8 cellular contexts compared by ENCODE assay signal in genomic region chr5:132776932-132777208, GRCh38. TPM values are rescaled to one million over a fixed set of nuclear protein-coding genes. Genes with fewer than 3 reads are reported as not detected.
DNase-seq lines count a peak whose midpoint lies in the region; ATAC-seq, FAIRE-seq and TF ChIP-seq lines count a peak whose summit lies in the region.
"Had no signal": no experiment of that assay in that cellular context is flagged by ENCODE, and none has a peak within 500 bp of the region (broad histone marks: within the 10 kb centered on the region; RNA-seq: fewer than 3 reads in every experiment).

No MANE protein-coding gene starts in this region.

- H3K9me1 ChIP-seq in K562 (ENCODE audit: control insufficient read depth, insufficient read depth, low read length): no peaks in the 10 kb centered on the region

- no TSS peak for BruUV-seq in K562 (replicated peaks; lab: Mats Ljungman, UMichigan)

- peak overlapping the region; percentile 58 for H3K4me3 ChIP-seq in K562
- peak overlapping the region; percentile 71 to 80 for H3K4me3 ChIP-seq in left lung
- peak overlapping the region; percentile 83 to 94 (median 88) for H3K4me3 ChIP-seq in transverse colon

- no peak for TF ChIP-seq CTCF in K562 (IDR thresholded peaks at IDR 0.05 in 2 of 3, conservative IDR thresholded peaks at IDR 0.05 in 1 of 3; ENCODE audit: insufficient read depth in 2 of 3, low read depth in 1 of 3, low read length in 3 of 3)
- no peak for TF ChIP-seq CTCF in left lung (IDR thresholded peaks at IDR 0.05)
- no peak for TF ChIP-seq CTCF in transverse colon (IDR thresholded peaks at IDR 0.05)

- no peak for FAIRE-seq in K562 (lab: Jason Lieb, UNC)

- intact Hi-C loops in K562 (cut with micrococcal nuclease) (no loop called here), left lung (cut with DNase I) (no loop called here), transverse colon (cut with DNase I; ENCODE audit: low total_unique reads) (no loop called here)

- in situ Hi-C loops in K562 (cut with MboI): no loop called here
- in situ Hi-C loops in transverse colon (cut with MboI; ENCODE audit: low pct_ligation_motif_present in 1 of 4, low pct_unique_long_range_greater_than_20kb in 1 of 4, low sequenced_read_pairs in 3 of 4): loop anchor here in 1 of 4 donors (25.0 kb wide), 1 partner anchor 390 kb away; no protein-coding TSS in a partner anchor

- CTCF ChIA-PET in K562 (lab: Yijun Ruan, JAX; ENCODE audit: low intra/inter-chr PET ratio): interaction anchor here (0.7 kb wide), 1 partner anchor 116 kb away, joined by 3 read pairs; no protein-coding TSS in a partner anchor

- no peak for TF ChIP-seq POLR2A in K562 (conservative IDR thresholded peaks at IDR 0.05)
- TF ChIP-seq POLR2A in transverse colon (IDR thresholded peaks at IDR 0.05): no peak

- peak; percentile 11 for ATAC-seq in HG03108 (IDR thresholded peaks at IDR 0.05; ENCODE audit: unreplicated experiment)
- peak; percentile 2; the same call in 2 of the 3 replicates for ATAC-seq in K562
- ATAC-seq in left lung: no peak
- ATAC-seq in GM21423 (IDR thresholded peaks at IDR 0.05; ENCODE audit: unreplicated experiment): no peak
- ATAC-seq in HG02678 (IDR thresholded peaks at IDR 0.05; ENCODE audit: unreplicated experiment): no peak

- POLR2A ChIA-PET in K562 (lab: Yijun Ruan, JAX): interaction anchor here (0.6 to 2.9 kb wide), 7 partner anchors 11 to 326 kb away, joined by 3 to 10 read pairs (median 6); no protein-coding TSS in a partner anchor

- H3K4me2 ChIP-seq in K562 (ENCODE audit: insufficient read depth, low read length): peak overlapping the region; percentile 88; the same call in 1 of the 2 replicates

- under 1% methylated on average over 15 of the region's 41 CpGs for WGBS in K562 (ENCODE audit: insufficient coverage, low coverage, missing lambda C conversion rate)
- 1% methylated on average over 14 of the region's 41 CpGs; no CpG with 5 or more reads in 1 of the 2 donors for WGBS in transverse colon (ENCODE audit: low coverage in 1 of 2), 2 donors

- H3K9me3 ChIP-seq in K562 (replicated peaks; ENCODE audit: control insufficient read depth, insufficient read depth, low read depth, low read length): no peaks in the 10 kb centered on the region
- no peaks in the 10 kb centered on the region for H3K9me3 ChIP-seq in left lung
- H3K9me3 ChIP-seq in transverse colon: no peaks in the 10 kb centered on the region

- no peak for TF ChIP-seq EP300 in K562 (IDR thresholded peaks at IDR 0.05; ENCODE audit: low read length)
- TF ChIP-seq EP300 in transverse colon (IDR thresholded peaks at IDR 0.05; ENCODE audit: low read depth): no peak

- peaks cover 27% of the 10 kb centered on the region; the same call in 2 of the 3 replicates for H3K36me3 ChIP-seq in K562 (ENCODE audit: control insufficient read depth, insufficient read depth, low read length)
- H3K36me3 ChIP-seq in left lung: no peaks in the 10 kb centered on the region
- no peaks in the 10 kb centered on the region for H3K36me3 ChIP-seq in transverse colon

- TF ChIP-seq RAD21 in K562 (CRISPR knock-in tag; conservative IDR thresholded peaks at IDR 0.05 in 1 of 2, IDR thresholded peaks at IDR 0.05 in 1 of 2): no peak

- H3K27ac ChIP-seq in K562 (ENCODE audit: extremely low read depth, low read depth, low read length) (peak overlapping the region; percentile 79), left lung (peak overlapping the region; percentile 56 to 73), transverse colon (peak overlapping the region; percentile 80 to 84 (median 83))

- H3K79me2 ChIP-seq in K562 (ENCODE audit: control insufficient read depth, insufficient read depth, low read length): peaks cover 65% of the 10 kb centered on the region

- H3K27me3 ChIP-seq in K562 (ENCODE audit: control insufficient read depth in 2 of 2, insufficient read depth in 2 of 2, low read length in 2 of 2): no peaks in the 10 kb centered on the region
- peaks cover 0 to 57% of the 10 kb centered on the region in 2 donors for H3K27me3 ChIP-seq in left lung
- H3K27me3 ChIP-seq in transverse colon: no peaks in the 10 kb centered on the region

- DNase-seq in K562 (ENCODE audit: extremely low read depth in 1 of 4, low spot score in 3 of 4) (no peak), left lung (no peak), transverse colon (no peak), NCI-H187 treated with DMSO at 0.1 percent for 48 hours (lab: John Stamatoyannopoulos, UW) (no peak)
- DNase-seq: NK-92 treated with Interleukin-12 subunit alpha and Interleukin-12 subunit beta, amount 100 ng/mL, for 24 hours had no signal

- H4K20me1 ChIP-seq in K562 (replicated peaks; ENCODE audit: control insufficient read depth, insufficient read depth, low read length): peaks cover under 1% of the 10 kb centered on the region; the same call in 1 of the 2 replicates

- H2AFZ ChIP-seq in K562 (ENCODE audit: low read depth, low read length): peak overlapping the region; percentile 47; the same call in 1 of the 2 replicates

- H3K4me1 ChIP-seq in K562 (replicated peaks in 1 of 2; ENCODE audit: control insufficient read depth in 2 of 2, insufficient read depth in 2 of 2, low read length in 2 of 2) (peaks cover 54 to 55% of the 10 kb centered on the region in 2 experiments), left lung (peaks cover 14 to 28% of the 10 kb centered on the region in 2 donors), transverse colon (peaks cover 7 to 26% (median 21%) of the 10 kb centered on the region in 4 donors)

- peak overlapping the region; percentile 81 to 95 for H3K9ac ChIP-seq in K562 (ENCODE audit: insufficient read depth in 1 of 2, low read depth in 2 of 2, low read length in 2 of 2)

RNA-seq across cellular contexts. Expression of gene SEPTIN8, which starts 0.2 kb away (rescaled TPM):
- total RNA-seq in K562 (2011; cell fraction: chromatin; rRNA removed; ENCODE audit: low replicate concordance): 136 and 205 TPM in 2 replicates
- 103 and 109 TPM in 2 replicates for total RNA-seq in K562 (2011; cell fraction: nucleolus; rRNA removed)
- total RNA-seq in K562 (2011; cell fraction: nucleoplasm; rRNA removed): 115 and 139 TPM in 2 replicates
- total RNA-seq in K562 (2014; rRNA removed) (92.0 and 109 TPM in 2 replicates), K562 (2014; rRNA removed; fragmentation: Illumina TruSeq; extraction: Trizol) (68.2 and 79.3 TPM in 2 replicates), K562 (2015; rRNA removed; fragmentation: Illumina TruSeq; extraction: Trizol) (101 TPM in 2 replicates), K562 (2021) (131 and 137 TPM in 2 replicates), left lung (10 to 100 TPM; 38.8 to 53.8 TPM), transverse colon (10 to 100 TPM; 38.4 to 70.7 (median 53.5) TPM)
- polyA plus RNA-seq in K562 (2011; rRNA removed) (121 and 149 TPM in 2 replicates), K562 (2014; fragmentation: Illumina TruSeq; extraction: Trizol) (113 and 142 TPM in 2 replicates), K562 (2014; fragmentation: Nextera tagmentation; extraction: Ambion mirVana) (10 to 100 TPM; 19.3 to 21.0 TPM), K562 (2014; rRNA removed) (129 and 143 TPM in 2 replicates)
- polyA plus RNA-seq in K562 (2011; cell fraction: cytosol; rRNA removed): 72.8 and 87.1 TPM in 2 replicates
- polyA plus RNA-seq in K562 (2011; cell fraction: nucleus; rRNA removed): 578 and 627 TPM in 2 replicates
- polyA plus RNA-seq in K562 (2012): 143 and 180 TPM in 2 replicates
- polyA minus RNA-seq in K562 (2011; rRNA and poly(A)+ RNA removed): 67.6 and 68.1 TPM in 2 replicates
- polyA minus RNA-seq in K562 (2011; cell fraction: cytosol; rRNA and poly(A)+ RNA removed): 32.1 and 40.2 TPM in 2 replicates
- polyA minus RNA-seq in K562 (2011; cell fraction: nucleus; rRNA and poly(A)+ RNA removed): 85.5 and 131 TPM in 2 replicates

RNA-seq across cellular contexts. Expression of gene CCNI2, which starts 29.6 kb away (rescaled TPM):
- total RNA-seq in K562 (2011; cell fraction: chromatin; rRNA removed; ENCODE audit: low replicate concordance): not detected in 2 replicates
- total RNA-seq in K562 (2011; cell fraction: nucleolus; rRNA removed): not detected in 2 replicates
- 0.23 TPM in 1 of 2 replicates, not detected in the other for total RNA-seq in K562 (2011; cell fraction: nucleoplasm; rRNA removed)
- total RNA-seq in K562 (2014; rRNA removed) (0.05 TPM in 1 of 2 replicates, not detected in the other), K562 (2014; rRNA removed; fragmentation: Illumina TruSeq; extraction: Trizol) (not detected in 2 replicates), K562 (2015; rRNA removed; fragmentation: Illumina TruSeq; extraction: Trizol) (not detected in 2 replicates), K562 (2021) (0.18 TPM in 1 of 2 replicates, not detected in the other), left lung (1 to 10 TPM; 1.1 to 1.8 TPM), transverse colon (10 to 100 TPM in 1 of 4 donors, 1 to 10 TPM in 3; 3.0 to 13.0 (median 7.1) TPM)
- polyA plus RNA-seq in K562 (2011; rRNA removed) (0.05 and 0.06 TPM in 2 replicates), K562 (2014; fragmentation: Illumina TruSeq; extraction: Trizol) (0.06 TPM in 1 of 2 replicates, not detected in the other), K562 (2014; fragmentation: Nextera tagmentation; extraction: Ambion mirVana) (1 to 10 TPM; 1.6 to 1.7 TPM), K562 (2014; rRNA removed) (not detected in 2 replicates)
- polyA plus RNA-seq in K562 (2011; cell fraction: cytosol; rRNA removed): 0.06 and 0.13 TPM in 2 replicates
- 0.36 and 1.1 TPM in 2 replicates for polyA plus RNA-seq in K562 (2011; cell fraction: nucleus; rRNA removed)
- 1.4 and 11.1 TPM in 2 replicates for polyA plus RNA-seq in K562 (2012)
- not detected in 2 replicates for polyA minus RNA-seq in K562 (2011; rRNA and poly(A)+ RNA removed)
- polyA minus RNA-seq in K562 (2011; cell fraction: cytosol; rRNA and poly(A)+ RNA removed): not detected in 2 replicates
- 0.54 TPM in 1 of 2 replicates, not detected in the other for polyA minus RNA-seq in K562 (2011; cell fraction: nucleus; rRNA and poly(A)+ RNA removed)

RNA-seq across cellular contexts. Expression of gene SOWAHA, which starts 36.2 kb away (rescaled TPM):
- not detected in 2 replicates for total RNA-seq in K562 (2011; cell fraction: chromatin; rRNA removed; ENCODE audit: low replicate concordance)
- total RNA-seq in K562 (2011; cell fraction: nucleolus; rRNA removed): not detected in 2 replicates
- total RNA-seq in K562 (2011; cell fraction: nucleoplasm; rRNA removed): not detected in 2 replicates
- total RNA-seq in K562 (2014; rRNA removed) (not detected in 2 replicates), K562 (2014; rRNA removed; fragmentation: Illumina TruSeq; extraction: Trizol) (not detected in 2 replicates), K562 (2015; rRNA removed; fragmentation: Illumina TruSeq; extraction: Trizol) (not detected in 2 replicates), K562 (2021) (not detected in 2 replicates), left lung (under 1 TPM in 1 of 2 donors, not detected in 1; 0.16 TPM), transverse colon (10 to 100 TPM; 35.2 to 93.5 (median 76.0) TPM)
- polyA plus RNA-seq in K562 (2011; rRNA removed) (not detected in 2 replicates), K562 (2014; fragmentation: Illumina TruSeq; extraction: Trizol) (not detected in 2 replicates), K562 (2014; fragmentation: Nextera tagmentation; extraction: Ambion mirVana) (not detected), K562 (2014; rRNA removed) (not detected in 2 replicates)
- polyA plus RNA-seq in K562 (2011; cell fraction: cytosol; rRNA removed): not detected in 2 replicates
- not detected in 2 replicates for polyA plus RNA-seq in K562 (2011; cell fraction: nucleus; rRNA removed)
- polyA plus RNA-seq in K562 (2012): 0.03 and 0.06 TPM in 2 replicates
- polyA minus RNA-seq in K562 (2011; rRNA and poly(A)+ RNA removed): not detected in 2 replicates
- not detected in 2 replicates for polyA minus RNA-seq in K562 (2011; cell fraction: cytosol; rRNA and poly(A)+ RNA removed)
- not detected in 2 replicates for polyA minus RNA-seq in K562 (2011; cell fraction: nucleus; rRNA and poly(A)+ RNA removed)

RNA-seq across cellular contexts. Expression of gene KIF3A, which starts 39.5 kb away (rescaled TPM):
- total RNA-seq in K562 (2011; cell fraction: chromatin; rRNA removed; ENCODE audit: low replicate concordance): 4.8 and 16.7 TPM in 2 replicates
- total RNA-seq in K562 (2011; cell fraction: nucleolus; rRNA removed): 1.2 and 3.0 TPM in 2 replicates
- 2.9 and 6.9 TPM in 2 replicates for total RNA-seq in K562 (2011; cell fraction: nucleoplasm; rRNA removed)
- total RNA-seq in K562 (2014; rRNA removed): 2.6 and 4.1 TPM in 2 replicates
- total RNA-seq in K562 (2014; rRNA removed; fragmentation: Illumina TruSeq; extraction: Trizol): 7.2 and 8.3 TPM in 2 replicates
- total RNA-seq in K562 (2015; rRNA removed; fragmentation: Illumina TruSeq; extraction: Trizol): 7.6 and 9.4 TPM in 2 replicates
- total RNA-seq in K562 (2021): 5.1 and 7.1 TPM in 2 replicates
- polyA plus RNA-seq in K562 (2011; rRNA removed): 3.5 and 5.3 TPM in 2 replicates
- 0.97 and 1.3 TPM in 2 replicates for polyA plus RNA-seq in K562 (2011; cell fraction: cytosol; rRNA removed)
- 2.2 and 2.6 TPM in 2 replicates for polyA plus RNA-seq in K562 (2011; cell fraction: nucleus; rRNA removed)
- 1.8 and 3.3 TPM in 2 replicates for polyA plus RNA-seq in K562 (2012)
- 4.5 and 6.0 TPM in 2 replicates for polyA plus RNA-seq in K562 (2014; fragmentation: Illumina TruSeq; extraction: Trizol)
- 1 to 10 TPM; 1.5 TPM for polyA plus RNA-seq in K562 (2014; fragmentation: Nextera tagmentation; extraction: Ambion mirVana)
- polyA plus RNA-seq in K562 (2014; rRNA removed): 5.4 and 7.8 TPM in 2 replicates
- polyA minus RNA-seq in K562 (2011; rRNA and poly(A)+ RNA removed): 9.3 and 10.6 TPM in 2 replicates
- 1.9 and 4.0 TPM in 2 replicates for polyA minus RNA-seq in K562 (2011; cell fraction: cytosol; rRNA and poly(A)+ RNA removed)
- polyA minus RNA-seq in K562 (2011; cell fraction: nucleus; rRNA and poly(A)+ RNA removed): 3.6 and 4.4 TPM in 2 replicates
- total RNA-seq in left lung: 10 to 100 TPM in 1 of 2 donors, 1 to 10 TPM in 1; 8.9 to 15.2 TPM
- total RNA-seq in transverse colon: 1 to 10 TPM; 1.9 to 7.0 (median 2.8) TPM

RNA-seq across cellular contexts. Expression of gene SHROOM1, which starts 53.6 kb away (rescaled TPM):
- 39.2 and 105 TPM in 2 replicates for total RNA-seq in K562 (2011; cell fraction: chromatin; rRNA removed; ENCODE audit: low replicate concordance)
- total RNA-seq in K562 (2011; cell fraction: nucleolus; rRNA removed): 53.7 and 55.5 TPM in 2 replicates
- 27.4 and 41.9 TPM in 2 replicates for total RNA-seq in K562 (2011; cell fraction: nucleoplasm; rRNA removed)
- total RNA-seq in K562 (2014; rRNA removed) (13.0 and 18.6 TPM in 2 replicates), K562 (2014; rRNA removed; fragmentation: Illumina TruSeq; extraction: Trizol) (5.3 and 6.1 TPM in 2 replicates), K562 (2015; rRNA removed; fragmentation: Illumina TruSeq; extraction: Trizol) (10.9 and 13.3 TPM in 2 replicates), K562 (2021) (25.6 and 26.5 TPM in 2 replicates), left lung (10 to 100 TPM; 15.8 to 20.6 TPM), transverse colon (100 to 1,000 TPM in 1 of 4 donors, 10 to 100 TPM in 3; 65.3 to 244 (median 77.3) TPM)
- polyA plus RNA-seq in K562 (2011; rRNA removed) (11.9 and 12.8 TPM in 2 replicates), K562 (2014; fragmentation: Illumina TruSeq; extraction: Trizol) (14.6 and 14.8 TPM in 2 replicates), K562 (2014; fragmentation: Nextera tagmentation; extraction: Ambion mirVana) (under 1 TPM; 0.44 to 0.50 TPM), K562 (2014; rRNA removed) (22.3 and 26.0 TPM in 2 replicates)
- 18.1 and 28.6 TPM in 2 replicates for polyA plus RNA-seq in K562 (2011; cell fraction: cytosol; rRNA removed)
- polyA plus RNA-seq in K562 (2011; cell fraction: nucleus; rRNA removed): 28.4 and 60.2 TPM in 2 replicates
- polyA plus RNA-seq in K562 (2012): 19.1 and 22.2 TPM in 2 replicates
- 3.8 and 7.6 TPM in 2 replicates for polyA minus RNA-seq in K562 (2011; rRNA and poly(A)+ RNA removed)
- polyA minus RNA-seq in K562 (2011; cell fraction: cytosol; rRNA and poly(A)+ RNA removed): 6.1 and 7.0 TPM in 2 replicates
- polyA minus RNA-seq in K562 (2011; cell fraction: nucleus; rRNA and poly(A)+ RNA removed): 11.3 and 12.4 TPM in 2 replicates

Comparison
In these comparisons a context has a peak if more than half of its experiments do, and no peak if none do; other contexts are left out.
1. ATAC-seq: peak in HG03108 (single experiment) and K562 (single experiment); none in left lung (single experiment), GM21423 (single experiment) and HG02678 (single experiment).
2. RNA of gene SOWAHA, which starts 36.2 kb away (total RNA-seq): 35.2 to 93.5 TPM in transverse colon; 0.16 TPM in left lung and not detected in K562; every median in the first group is over 10 times any median in the second.
3. Peak in every context shown above with its lines, with median percentiles within 50 percentile points of each other: H3K27ac ChIP-seq and H3K4me3 ChIP-seq.